In the genomic region with DNA sequence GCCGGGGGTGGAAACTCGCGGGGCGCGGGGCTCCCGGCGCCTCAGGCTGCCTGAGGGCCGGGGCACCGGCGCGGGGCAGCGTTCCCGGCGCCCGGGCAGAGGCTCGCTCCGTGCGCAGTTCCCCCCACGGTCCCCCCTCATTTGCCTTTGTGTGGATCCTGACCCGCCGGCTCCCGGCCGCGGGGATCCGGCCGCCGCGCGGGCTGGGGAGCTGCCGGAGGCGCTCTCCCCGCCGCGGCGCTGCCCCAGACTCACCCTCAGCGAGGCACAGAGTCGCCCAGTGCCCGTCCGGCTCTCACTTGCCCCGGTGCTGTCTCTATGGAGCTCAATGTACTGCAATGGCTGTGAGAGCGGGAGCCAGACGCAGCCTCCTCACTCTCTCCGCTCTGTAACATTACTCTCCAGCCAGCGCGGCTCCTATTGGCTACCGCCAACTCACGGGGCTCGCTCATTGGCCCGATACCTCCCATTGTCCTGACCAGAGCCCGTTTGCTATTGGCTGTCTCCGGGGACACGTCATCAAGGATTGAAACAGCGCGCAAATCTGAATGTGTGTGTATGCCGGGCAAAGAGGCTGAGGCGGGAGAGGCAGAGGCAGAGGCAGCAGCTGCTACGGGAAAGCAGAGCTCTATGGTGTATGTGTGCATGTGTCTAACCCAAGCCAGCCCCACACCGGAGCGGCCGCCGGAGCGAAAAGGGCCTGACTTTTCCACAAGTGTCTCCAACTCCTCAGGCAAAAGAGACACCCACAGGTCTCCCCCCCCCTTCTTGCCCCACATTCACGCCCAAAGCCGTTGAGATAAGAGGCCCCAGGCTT, we compare ENCODE assay signal across 1 cellular context.
A peak's percentile ranks its signal among the peaks of the same experiment; 100 is the strongest.
TF ChIP-seq lines count a peak whose summit lies in the region.

Gene HMGB1, minus strand, starts transcription at position 396 of the 817 bp plus-strand sequence. CDS start 2,256 bp downstream, outside the sequence.

TF ChIP-seq in HepG2, 621 proteins besides CTCF, POLR2A, EP300 and RAD21 (continued from another document and continues in another):
- TF ChIP-seq, protein P1, sequence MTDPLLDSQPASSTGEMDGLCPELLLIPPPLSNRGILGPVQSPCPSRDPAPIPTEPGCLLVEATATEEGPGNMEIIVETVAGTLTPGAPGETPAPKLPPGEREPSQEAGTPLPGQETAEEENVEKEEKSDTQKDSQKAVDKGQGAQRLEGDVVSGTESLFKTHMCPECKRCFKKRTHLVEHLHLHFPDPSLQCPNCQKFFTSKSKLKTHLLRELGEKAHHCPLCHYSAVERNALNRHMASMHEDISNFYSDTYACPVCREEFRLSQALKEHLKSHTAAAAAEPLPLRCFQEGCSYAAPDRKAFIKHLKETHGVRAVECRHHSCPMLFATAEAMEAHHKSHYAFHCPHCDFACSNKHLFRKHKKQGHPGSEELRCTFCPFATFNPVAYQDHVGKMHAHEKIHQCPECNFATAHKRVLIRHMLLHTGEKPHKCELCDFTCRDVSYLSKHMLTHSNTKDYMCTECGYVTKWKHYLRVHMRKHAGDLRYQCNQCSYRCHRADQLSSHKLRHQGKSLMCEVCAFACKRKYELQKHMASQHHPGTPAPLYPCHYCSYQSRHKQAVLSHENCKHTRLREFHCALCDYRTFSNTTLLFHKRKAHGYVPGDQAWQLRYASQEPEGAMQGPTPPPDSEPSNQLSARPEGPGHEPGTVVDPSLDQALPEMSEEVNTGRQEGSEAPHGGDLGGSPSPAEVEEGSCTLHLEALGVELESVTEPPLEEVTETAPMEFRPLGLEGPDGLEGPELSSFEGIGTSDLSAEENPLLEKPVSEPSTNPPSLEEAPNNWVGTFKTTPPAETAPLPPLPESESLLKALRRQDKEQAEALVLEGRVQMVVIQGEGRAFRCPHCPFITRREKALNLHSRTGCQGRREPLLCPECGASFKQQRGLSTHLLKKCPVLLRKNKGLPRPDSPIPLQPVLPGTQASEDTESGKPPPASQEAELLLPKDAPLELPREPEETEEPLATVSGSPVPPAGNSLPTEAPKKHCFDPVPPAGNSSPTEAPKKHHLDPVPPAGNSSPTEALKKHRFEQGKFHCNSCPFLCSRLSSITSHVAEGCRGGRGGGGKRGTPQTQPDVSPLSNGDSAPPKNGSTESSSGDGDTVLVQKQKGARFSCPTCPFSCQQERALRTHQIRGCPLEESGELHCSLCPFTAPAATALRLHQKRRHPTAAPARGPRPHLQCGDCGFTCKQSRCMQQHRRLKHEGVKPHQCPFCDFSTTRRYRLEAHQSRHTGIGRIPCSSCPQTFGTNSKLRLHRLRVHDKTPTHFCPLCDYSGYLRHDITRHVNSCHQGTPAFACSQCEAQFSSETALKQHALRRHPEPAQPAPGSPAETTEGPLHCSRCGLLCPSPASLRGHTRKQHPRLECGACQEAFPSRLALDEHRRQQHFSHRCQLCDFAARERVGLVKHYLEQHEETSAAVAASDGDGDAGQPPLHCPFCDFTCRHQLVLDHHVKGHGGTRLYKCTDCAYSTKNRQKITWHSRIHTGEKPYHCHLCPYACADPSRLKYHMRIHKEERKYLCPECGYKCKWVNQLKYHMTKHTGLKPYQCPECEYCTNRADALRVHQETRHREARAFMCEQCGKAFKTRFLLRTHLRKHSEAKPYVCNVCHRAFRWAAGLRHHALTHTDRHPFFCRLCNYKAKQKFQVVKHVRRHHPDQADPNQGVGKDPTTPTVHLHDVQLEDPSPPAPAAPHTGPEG (CRISPR knock-in tag; IDR thresholded peaks at IDR 0.05), result no peak
- TF ChIP-seq SIN3B (IDR thresholded peaks at IDR 0.05; ENCODE audit: low read length), result peak; percentile 98
- no peak for TF ChIP-seq SOX6 (IDR thresholded peaks at IDR 0.05)
- peak; percentile 84 for TF ChIP-seq SOX6 (CRISPR knock-in tag; IDR thresholded peaks at IDR 0.05)
- TF ChIP-seq ZNF317 (CRISPR knock-in tag; IDR thresholded peaks at IDR 0.05), result no peak
- no peak for TF ChIP-seq HNF1A (IDR thresholded peaks at IDR 0.05; ENCODE audit: low read depth)
- no peak for TF ChIP-seq HNF1A (CRISPR knock-in tag; IDR thresholded peaks at IDR 0.05; ENCODE audit: borderline replicate concordance)
- no peak for TF ChIP-seq DBP (CRISPR knock-in tag; IDR thresholded peaks at IDR 0.05; ENCODE audit: not compliant biosample characterization)
- TF ChIP-seq, protein P2, sequence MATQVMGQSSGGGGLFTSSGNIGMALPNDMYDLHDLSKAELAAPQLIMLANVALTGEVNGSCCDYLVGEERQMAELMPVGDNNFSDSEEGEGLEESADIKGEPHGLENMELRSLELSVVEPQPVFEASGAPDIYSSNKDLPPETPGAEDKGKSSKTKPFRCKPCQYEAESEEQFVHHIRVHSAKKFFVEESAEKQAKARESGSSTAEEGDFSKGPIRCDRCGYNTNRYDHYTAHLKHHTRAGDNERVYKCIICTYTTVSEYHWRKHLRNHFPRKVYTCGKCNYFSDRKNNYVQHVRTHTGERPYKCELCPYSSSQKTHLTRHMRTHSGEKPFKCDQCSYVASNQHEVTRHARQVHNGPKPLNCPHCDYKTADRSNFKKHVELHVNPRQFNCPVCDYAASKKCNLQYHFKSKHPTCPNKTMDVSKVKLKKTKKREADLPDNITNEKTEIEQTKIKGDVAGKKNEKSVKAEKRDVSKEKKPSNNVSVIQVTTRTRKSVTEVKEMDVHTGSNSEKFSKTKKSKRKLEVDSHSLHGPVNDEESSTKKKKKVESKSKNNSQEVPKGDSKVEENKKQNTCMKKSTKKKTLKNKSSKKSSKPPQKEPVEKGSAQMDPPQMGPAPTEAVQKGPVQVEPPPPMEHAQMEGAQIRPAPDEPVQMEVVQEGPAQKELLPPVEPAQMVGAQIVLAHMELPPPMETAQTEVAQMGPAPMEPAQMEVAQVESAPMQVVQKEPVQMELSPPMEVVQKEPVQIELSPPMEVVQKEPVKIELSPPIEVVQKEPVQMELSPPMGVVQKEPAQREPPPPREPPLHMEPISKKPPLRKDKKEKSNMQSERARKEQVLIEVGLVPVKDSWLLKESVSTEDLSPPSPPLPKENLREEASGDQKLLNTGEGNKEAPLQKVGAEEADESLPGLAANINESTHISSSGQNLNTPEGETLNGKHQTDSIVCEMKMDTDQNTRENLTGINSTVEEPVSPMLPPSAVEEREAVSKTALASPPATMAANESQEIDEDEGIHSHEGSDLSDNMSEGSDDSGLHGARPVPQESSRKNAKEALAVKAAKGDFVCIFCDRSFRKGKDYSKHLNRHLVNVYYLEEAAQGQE (IDR thresholded peaks at IDR 0.05; ENCODE audit: borderline replicate concordance in 1 of 2, low read depth in 1 of 2, low read length in 2 of 2), result no peak; a peak in 1 of 4 replicates
- peak; percentile 71; the same call in 1 of the 2 replicates for TF ChIP-seq ZNF749 (CRISPR knock-in tag; IDR thresholded peaks at IDR 0.05; ENCODE audit: borderline replicate concordance)
- no peak for TF ChIP-seq MYNN (CRISPR knock-in tag; IDR thresholded peaks at IDR 0.05; ENCODE audit: low read depth)
- no peak for TF ChIP-seq ZSCAN31 (CRISPR knock-in tag; IDR thresholded peaks at IDR 0.05; ENCODE audit: low read depth)
- TF ChIP-seq ZFP62 (CRISPR knock-in tag; IDR thresholded peaks at IDR 0.05), result no peak
- TF ChIP-seq CC2D1A (CRISPR knock-in tag; IDR thresholded peaks at IDR 0.05), result no peak
- peak; percentile 58; the same call in 1 of the 2 replicates for TF ChIP-seq ZNF724P (CRISPR knock-in tag; IDR thresholded peaks at IDR 0.05; ENCODE audit: borderline replicate concordance)
- no peak for TF ChIP-seq MZF1 (CRISPR knock-in tag; IDR thresholded peaks at IDR 0.05; ENCODE audit: borderline replicate concordance)
- TF ChIP-seq ZNF747 (CRISPR knock-in tag; IDR thresholded peaks at IDR 0.05; ENCODE audit: borderline replicate concordance), result no peak
- TF ChIP-seq CCAR2 (optimal IDR thresholded peaks at IDR 0.05; ENCODE audit: low read depth, low read length), result no peak
- TF ChIP-seq ZNF878 (CRISPR knock-in tag; IDR thresholded peaks at IDR 0.05), result peak; percentile 71; the same call in 1 of the 2 replicates
- no peak for TF ChIP-seq NR0B2 (CRISPR knock-in tag; IDR thresholded peaks at IDR 0.05)
- no peak for TF ChIP-seq ZNF230 (CRISPR knock-in tag; IDR thresholded peaks at IDR 0.05)
- no peak for TF ChIP-seq NKX3-1 (CRISPR knock-in tag; IDR thresholded peaks at IDR 0.05)
- TF ChIP-seq TEAD3 (CRISPR knock-in tag; optimal IDR thresholded peaks at IDR 0.05; ENCODE audit: borderline replicate concordance), result no peak
- TF ChIP-seq KAT8 (CRISPR knock-in tag; IDR thresholded peaks at IDR 0.05), result no peak
- TF ChIP-seq U2AF2 (IDR thresholded peaks at IDR 0.05; ENCODE audit: low read depth, low read length), result no peak
- TF ChIP-seq ZZZ3 (CRISPR knock-in tag; IDR thresholded peaks at IDR 0.05; ENCODE audit: borderline replicate concordance), result no peak
- peak; percentile 55; the same call in 1 of the 2 replicates for TF ChIP-seq ZNF292 (CRISPR knock-in tag; IDR thresholded peaks at IDR 0.05; ENCODE audit: borderline replicate concordance, low read depth)
- no peak for TF ChIP-seq SALL2 (CRISPR knock-in tag; IDR thresholded peaks at IDR 0.05)
- TF ChIP-seq, protein P3, sequence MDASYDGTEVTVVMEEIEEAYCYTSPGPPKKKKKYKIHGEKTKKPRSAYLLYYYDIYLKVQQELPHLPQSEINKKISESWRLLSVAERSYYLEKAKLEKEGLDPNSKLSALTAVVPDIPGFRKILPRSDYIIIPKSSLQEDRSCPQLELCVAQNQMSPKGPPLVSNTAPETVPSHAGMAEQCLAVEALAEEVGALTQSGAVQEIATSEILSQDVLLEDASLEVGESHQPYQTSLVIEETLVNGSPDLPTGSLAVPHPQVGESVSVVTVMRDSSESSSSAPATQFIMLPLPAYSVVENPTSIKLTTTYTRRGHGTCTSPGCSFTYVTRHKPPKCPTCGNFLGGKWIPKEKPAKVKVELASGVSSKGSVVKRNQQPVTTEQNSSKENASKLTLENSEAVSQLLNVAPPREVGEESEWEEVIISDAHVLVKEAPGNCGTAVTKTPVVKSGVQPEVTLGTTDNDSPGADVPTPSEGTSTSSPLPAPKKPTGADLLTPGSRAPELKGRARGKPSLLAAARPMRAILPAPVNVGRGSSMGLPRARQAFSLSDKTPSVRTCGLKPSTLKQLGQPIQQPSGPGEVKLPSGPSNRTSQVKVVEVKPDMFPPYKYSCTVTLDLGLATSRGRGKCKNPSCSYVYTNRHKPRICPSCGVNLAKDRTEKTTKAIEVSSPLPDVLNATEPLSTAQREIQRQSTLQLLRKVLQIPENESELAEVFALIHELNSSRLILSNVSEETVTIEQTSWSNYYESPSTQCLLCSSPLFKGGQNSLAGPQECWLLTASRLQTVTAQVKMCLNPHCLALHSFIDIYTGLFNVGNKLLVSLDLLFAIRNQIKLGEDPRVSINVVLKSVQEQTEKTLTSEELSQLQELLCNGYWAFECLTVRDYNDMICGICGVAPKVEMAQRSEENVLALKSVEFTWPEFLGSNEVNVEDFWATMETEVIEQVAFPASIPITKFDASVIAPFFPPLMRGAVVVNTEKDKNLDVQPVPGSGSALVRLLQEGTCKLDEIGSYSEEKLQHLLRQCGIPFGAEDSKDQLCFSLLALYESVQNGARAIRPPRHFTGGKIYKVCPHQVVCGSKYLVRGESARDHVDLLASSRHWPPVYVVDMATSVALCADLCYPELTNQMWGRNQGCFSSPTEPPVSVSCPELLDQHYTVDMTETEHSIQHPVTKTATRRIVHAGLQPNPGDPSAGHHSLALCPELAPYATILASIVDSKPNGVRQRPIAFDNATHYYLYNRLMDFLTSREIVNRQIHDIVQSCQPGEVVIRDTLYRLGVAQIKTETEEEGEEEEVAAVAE (CRISPR knock-in tag; IDR thresholded peaks at IDR 0.05; ENCODE audit: borderline replicate concordance), result peak; percentile 97
- no peak for TF ChIP-seq LRRFIP1 (CRISPR knock-in tag; conservative IDR thresholded peaks at IDR 0.05)
- TF ChIP-seq ZNF121 (CRISPR knock-in tag; IDR thresholded peaks at IDR 0.05), result no peak
